Comparison of ENCODE assay signal across 11 cellular contexts in genomic region chr10:110324805-110325280, GRCh38. TPM values are rescaled to one million over a fixed set of nuclear protein-coding genes. Genes with fewer than 3 reads are reported as not detected.
DNase-seq lines count a peak whose midpoint lies in the region; ATAC-seq lines count a peak whose summit lies in the region.
"Had no signal": no experiment of that assay in that cellular context is flagged by ENCODE, and none has a peak within 500 bp of the region (broad histone marks: within the 10 kb centered on the region; RNA-seq: fewer than 3 reads in every experiment).

No MANE protein-coding gene starts in this region.

- peaks cover 11% of the 10 kb centered on the region for H3K9me3 Mint-ChIP-seq in activated CD8-positive, alpha-beta memory T cell treated with anti-CD3 and anti-CD28 coated beads, Interleukin-2, amount 10 ng/mL, durations not matched to agents 7 days and 5 days (ENCODE audit: low read depth)
- H3K9me3 Mint-ChIP-seq in stimulated activated memory B cell treated with anti-CD40 and anti-IgM and Interleukin-4, amounts not matched to agents 10 μg/mL and 1 μg/mL and 100 μg/mL, for 72 hours, result peaks cover 8% of the 10 kb centered on the region

- CTCF ChIA-PET in activated CD8-positive, alpha-beta memory T cell treated with anti-CD3 and anti-CD28 coated beads, Interleukin-2, amount 10 ng/mL, durations not matched to agents 7 days and 5 days (lab: Charles Lee), result interaction anchor here (0.6 to 4.6 kb wide), 6 partner anchors 10 to 272 kb away, joined by 3 to 23 read pairs (median 6); no protein-coding TSS in a partner anchor

- H3K4me3 Mint-ChIP-seq in activated CD8-positive, alpha-beta memory T cell treated with anti-CD3 and anti-CD28 coated beads, Interleukin-2, amount 10 ng/mL, durations not matched to agents 7 days and 5 days, result no peak overlapping the region
- peak overlapping the region; percentile 55 for H3K4me3 Mint-ChIP-seq in stimulated activated memory B cell treated with anti-CD40 and anti-IgM and Interleukin-4, amounts not matched to agents 10 μg/mL and 1 μg/mL and 100 μg/mL, for 72 hours

- peaks cover 35% of the 10 kb centered on the region for H3K36me3 Mint-ChIP-seq in activated CD8-positive, alpha-beta memory T cell treated with anti-CD3 and anti-CD28 coated beads, Interleukin-2, amount 10 ng/mL, durations not matched to agents 7 days and 5 days
- H3K36me3 Mint-ChIP-seq in stimulated activated memory B cell treated with anti-CD40 and anti-IgM and Interleukin-4, amounts not matched to agents 10 μg/mL and 1 μg/mL and 100 μg/mL, for 72 hours, result peaks cover 5% of the 10 kb centered on the region

- ATAC-seq in activated CD8-positive, alpha-beta memory T cell treated with anti-CD3 and anti-CD28 coated beads, Interleukin-2, amount 10 ng/mL, durations not matched to agents 7 days and 5 days, result peak; percentile 30
- ATAC-seq in GM21723 (IDR thresholded peaks at IDR 0.05; ENCODE audit: unreplicated experiment) (peak; percentile 64), HG03565 (IDR thresholded peaks at IDR 0.05; ENCODE audit: unreplicated experiment) (peak; percentile 58)
- ATAC-seq in stimulated activated memory B cell treated with anti-CD40 and anti-IgM and Interleukin-4, amounts not matched to agents 10 μg/mL and 1 μg/mL and 100 μg/mL, for 72 hours, result peak; percentile 89

- H3K4me1 Mint-ChIP-seq in activated CD8-positive, alpha-beta memory T cell treated with anti-CD3 and anti-CD28 coated beads, Interleukin-2, amount 10 ng/mL, durations not matched to agents 7 days and 5 days, result peaks cover 44% of the 10 kb centered on the region
- peaks cover 44% of the 10 kb centered on the region for H3K4me1 Mint-ChIP-seq in stimulated activated memory B cell treated with anti-CD40 and anti-IgM and Interleukin-4, amounts not matched to agents 10 μg/mL and 1 μg/mL and 100 μg/mL, for 72 hours

- no peaks in the 10 kb centered on the region for H3K27me3 Mint-ChIP-seq in activated CD8-positive, alpha-beta memory T cell treated with anti-CD3 and anti-CD28 coated beads, Interleukin-2, amount 10 ng/mL, durations not matched to agents 7 days and 5 days
- H3K27me3 Mint-ChIP-seq in stimulated activated memory B cell treated with anti-CD40 and anti-IgM and Interleukin-4, amounts not matched to agents 10 μg/mL and 1 μg/mL and 100 μg/mL, for 72 hours, result no peaks in the 10 kb centered on the region

- DNase-seq in activated CD8-positive, alpha-beta memory T cell treated with anti-CD3 and anti-CD28 coated beads, Interleukin-2, amount 10 ng/mL, durations not matched to agents 7 days and 5 days, result no peak
- no peak for DNase-seq in activated CD8-positive, alpha-beta memory T cell treated with anti-CD3 and anti-CD28 coated beads, Interleukin-2, amount 50 U/mL, for 48 hours
- DNase-seq in HT-29 (ENCODE audit: low spot score), result no peak
- no peak for DNase-seq in effector CD4-positive, alpha-beta T cell
- no peak for DNase-seq in stimulated activated CD4-positive, alpha-beta T cell treated with anti-CD3 and anti-CD28 coated beads, Interleukin-2, amount 100 ng/mL, for 24 hours
- DNase-seq: glutamatergic neuron, NCI-H1436, transverse colon had no signal

- peak overlapping the region; percentile 61 for H3K27ac Mint-ChIP-seq in activated CD8-positive, alpha-beta memory T cell treated with anti-CD3 and anti-CD28 coated beads, Interleukin-2, amount 10 ng/mL, durations not matched to agents 7 days and 5 days
- peak overlapping the region; percentile 87 for H3K27ac Mint-ChIP-seq in stimulated activated memory B cell treated with anti-CD40 and anti-IgM and Interleukin-4, amounts not matched to agents 10 μg/mL and 1 μg/mL and 100 μg/mL, for 72 hours

RNA-seq across cellular contexts. Expression of gene SMNDC1, which starts 20.1 kb away (rescaled TPM):
- 10 to 100 TPM; 40.9 to 43.5 TPM for total RNA-seq in activated CD8-positive, alpha-beta memory T cell treated with anti-CD3 and anti-CD28 coated beads, Interleukin-2, amount 10 ng/mL, durations not matched to agents 7 days and 5 days
- 3.3 and 6.8 TPM in 2 replicates for total RNA-seq in HT-29 (2014; rRNA removed; shearing (Covaris generic))

Comparison
In these comparisons a context has a peak if more than half of its experiments do, and no peak if none do; other contexts are left out.
1. ATAC-seq: peak in every context shown above with its lines; median percentile 89 in stimulated activated memory B cell treated with anti-CD40 and anti-IgM and Interleukin-4, amounts not matched to agents 10 μg/mL and 1 μg/mL and 100 μg/mL, for 72 hours; 64 in GM21723; 58 in HG03565; 30 in activated CD8-positive, alpha-beta memory T cell treated with anti-CD3 and anti-CD28 coated beads, Interleukin-2, amount 10 ng/mL, durations not matched to agents 7 days and 5 days.